In genomic region chr18:26714739-26715138, GRCh38 we compare ENCODE assay signal across 14 cellular contexts.
"Had no signal": no experiment of that assay in that cellular context is flagged by ENCODE, and none has a peak within 500 bp of the region (broad histone marks: within the 10 kb centered on the region; RNA-seq: fewer than 3 reads in every experiment).

No MANE protein-coding gene starts in this region.

- H3K27ac Mint-ChIP-seq: activated naive CD8-positive, alpha-beta T cell; brain; nephron progenitor cell; stimulated activated memory B cell treated with anti-CD40 and anti-IgM and Interleukin-4, amounts not matched to agents 10 μg/mL and 1 μg/mL and 100 μg/mL, for 72 hours had no signal

- H3K4me3 Mint-ChIP-seq: activated naive CD8-positive, alpha-beta T cell; brain; central memory CD8-positive, alpha-beta T cell; nephron progenitor cell; stimulated activated memory B cell treated with anti-CD40 and anti-IgM and Interleukin-4, amounts not matched to agents 10 μg/mL and 1 μg/mL and 100 μg/mL, for 72 hours had no signal

- H3K36me3 Mint-ChIP-seq: activated naive CD8-positive, alpha-beta T cell; brain; stimulated activated memory B cell treated with anti-CD40 and anti-IgM and Interleukin-4, amounts not matched to agents 10 μg/mL and 1 μg/mL and 100 μg/mL, for 72 hours had no signal

- H3K4me1 Mint-ChIP-seq: central memory CD8-positive, alpha-beta T cell; stimulated activated memory B cell treated with anti-CD40 and anti-IgM and Interleukin-4, amounts not matched to agents 10 μg/mL and 1 μg/mL and 100 μg/mL, for 72 hours had no signal

- DNase-seq: activated effector memory CD4-positive, alpha-beta T cell treated with anti-CD3 and anti-CD28 coated beads, Interleukin-2, amount 50 U/mL, for 16 hours; amniotic stem cell; cortex of kidney; effector CD8-positive, alpha-beta T cell; foreskin fibroblast; glutamatergic neuron; nephron progenitor cell; occipital lobe; stimulated activated CD4-positive, alpha-beta T cell treated with anti-CD3 and anti-CD28 coated beads, Interleukin-2, amount 100 ng/mL, for 48 hours had no signal

- H3K9me3 Mint-ChIP-seq: central memory CD8-positive, alpha-beta T cell; nephron progenitor cell; stimulated activated memory B cell treated with anti-CD40 and anti-IgM and Interleukin-4, amounts not matched to agents 10 μg/mL and 1 μg/mL and 100 μg/mL, for 72 hours had no signal

- ATAC-seq: activated CD4-positive, CD25-positive, alpha-beta regulatory T cell treated with anti-CD3 and anti-CD28 coated beads, Interleukin-2, amount 50 U/mL, for 24 hours; stimulated activated memory B cell treated with anti-CD40 and anti-IgM and Interleukin-4, amounts not matched to agents 10 μg/mL and 1 μg/mL and 100 μg/mL, for 72 hours had no signal

- H3K27me3 Mint-ChIP-seq: central memory CD8-positive, alpha-beta T cell had no signal
